Comparison of ENCODE assay signal across 1 cellular context in the genomic region with DNA sequence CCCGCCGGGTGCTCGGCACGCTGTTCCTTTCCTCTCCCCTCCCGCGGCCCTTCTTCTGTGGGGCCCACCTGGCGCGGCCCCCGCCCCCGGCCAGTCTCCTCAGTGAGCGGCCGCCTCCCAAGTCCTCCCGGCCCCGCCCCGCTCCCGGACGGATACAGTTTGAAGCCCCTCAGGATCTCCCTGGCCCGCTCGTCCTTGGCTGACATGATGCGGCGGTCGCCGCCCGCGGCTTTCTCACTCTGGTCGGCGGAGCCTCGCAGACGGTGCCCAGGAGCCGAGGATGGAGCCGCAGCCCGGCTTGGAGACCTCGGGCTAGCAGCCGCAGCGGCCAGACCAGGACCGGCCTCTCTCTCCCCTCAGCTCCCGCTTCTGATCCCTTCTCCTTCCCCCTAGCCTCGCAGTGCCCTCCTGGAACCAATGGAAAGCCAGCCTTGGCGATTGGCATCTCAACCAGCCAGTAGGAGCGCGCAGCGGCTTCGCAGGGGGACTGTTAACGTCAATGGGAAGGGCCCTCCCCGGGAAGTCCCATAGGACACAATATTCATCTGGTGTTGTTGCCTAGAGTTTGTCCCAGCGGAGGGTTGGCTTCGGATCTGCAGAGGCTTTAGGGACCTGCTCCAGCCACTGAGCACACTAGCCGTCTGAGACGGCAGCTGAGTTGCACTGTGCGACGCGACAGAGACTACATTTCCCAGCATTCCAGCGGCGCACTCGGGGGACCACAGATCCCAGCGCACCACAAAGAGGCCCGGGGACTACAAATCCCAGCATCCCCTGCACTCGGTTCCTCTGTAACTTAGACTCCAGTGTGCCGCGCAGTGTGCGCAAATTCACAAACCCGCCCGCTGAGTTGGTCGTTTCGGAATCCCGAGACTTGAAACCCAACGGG.
TF ChIP-seq lines count a peak whose summit lies in the region.

Gene PDE6D (minus strand): TSS at position 374 of the 889 bp plus-strand sequence. CDS start 168 bp downstream, at position 206.

TF ChIP-seq in HepG2, 621 proteins besides CTCF, POLR2A, EP300 and RAD21 (continued from another document and continues in another):
- peak; percentile 77 for TF ChIP-seq YEATS2 (CRISPR knock-in tag; IDR thresholded peaks at IDR 0.05; ENCODE audit: borderline replicate concordance)
- TF ChIP-seq, protein P1, sequence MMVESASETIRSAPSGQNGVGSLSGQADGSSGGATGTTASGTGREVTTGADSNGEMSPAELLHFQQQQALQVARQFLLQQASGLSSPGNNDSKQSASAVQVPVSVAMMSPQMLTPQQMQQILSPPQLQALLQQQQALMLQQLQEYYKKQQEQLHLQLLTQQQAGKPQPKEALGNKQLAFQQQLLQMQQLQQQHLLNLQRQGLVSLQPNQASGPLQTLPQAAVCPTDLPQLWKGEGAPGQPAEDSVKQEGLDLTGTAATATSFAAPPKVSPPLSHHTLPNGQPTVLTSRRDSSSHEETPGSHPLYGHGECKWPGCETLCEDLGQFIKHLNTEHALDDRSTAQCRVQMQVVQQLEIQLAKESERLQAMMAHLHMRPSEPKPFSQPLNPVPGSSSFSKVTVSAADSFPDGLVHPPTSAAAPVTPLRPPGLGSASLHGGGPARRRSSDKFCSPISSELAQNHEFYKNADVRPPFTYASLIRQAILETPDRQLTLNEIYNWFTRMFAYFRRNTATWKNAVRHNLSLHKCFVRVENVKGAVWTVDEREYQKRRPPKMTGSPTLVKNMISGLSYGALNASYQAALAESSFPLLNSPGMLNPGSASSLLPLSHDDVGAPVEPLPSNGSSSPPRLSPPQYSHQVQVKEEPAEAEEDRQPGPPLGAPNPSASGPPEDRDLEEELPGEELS (CRISPR knock-in tag; IDR thresholded peaks at IDR 0.05) = no peak; the same call in 1 of the 2 replicates
- TF ChIP-seq ZNF660 (CRISPR knock-in tag; IDR thresholded peaks at IDR 0.05; ENCODE audit: borderline replicate concordance, low read depth) = no peak
- no peak for TF ChIP-seq MBNL3 (CRISPR knock-in tag; conservative IDR thresholded peaks at IDR 0.05)
- TF ChIP-seq FOSL2 (CRISPR knock-in tag; IDR thresholded peaks at IDR 0.05) = peak; percentile 22; the same call in 1 of the 2 replicates
- TF ChIP-seq MEIS1 (CRISPR knock-in tag; IDR thresholded peaks at IDR 0.05; ENCODE audit: borderline replicate concordance) = no peak
- peak in 1 of 2 experiments; percentile 58; a peak in 2 of 4 replicates for TF ChIP-seq ATF4 (CRISPR knock-in tag; IDR thresholded peaks at IDR 0.05)
- peak; percentile 37; the same call in 1 of the 2 replicates for TF ChIP-seq ZNF557 (CRISPR knock-in tag; IDR thresholded peaks at IDR 0.05)
- TF ChIP-seq ZNF670 (CRISPR knock-in tag; IDR thresholded peaks at IDR 0.05; ENCODE audit: borderline replicate concordance) = peak; percentile 96
- TF ChIP-seq, protein P2, sequence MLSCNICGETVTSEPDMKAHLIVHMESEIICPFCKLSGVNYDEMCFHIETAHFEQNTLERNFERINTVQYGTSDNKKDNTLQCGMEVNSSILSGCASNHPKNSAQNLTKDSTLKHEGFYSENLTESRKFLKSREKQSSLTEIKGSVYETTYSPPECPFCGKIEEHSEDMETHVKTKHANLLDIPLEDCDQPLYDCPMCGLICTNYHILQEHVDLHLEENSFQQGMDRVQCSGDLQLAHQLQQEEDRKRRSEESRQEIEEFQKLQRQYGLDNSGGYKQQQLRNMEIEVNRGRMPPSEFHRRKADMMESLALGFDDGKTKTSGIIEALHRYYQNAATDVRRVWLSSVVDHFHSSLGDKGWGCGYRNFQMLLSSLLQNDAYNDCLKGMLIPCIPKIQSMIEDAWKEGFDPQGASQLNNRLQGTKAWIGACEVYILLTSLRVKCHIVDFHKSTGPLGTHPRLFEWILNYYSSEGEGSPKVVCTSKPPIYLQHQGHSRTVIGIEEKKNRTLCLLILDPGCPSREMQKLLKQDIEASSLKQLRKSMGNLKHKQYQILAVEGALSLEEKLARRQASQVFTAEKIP (CRISPR knock-in tag; IDR thresholded peaks at IDR 0.05; ENCODE audit: borderline replicate concordance) = no peak
- no peak; the same call in 1 of the 2 replicates for TF ChIP-seq MAF1 (CRISPR knock-in tag; IDR thresholded peaks at IDR 0.05; ENCODE audit: borderline replicate concordance)
- no peak for TF ChIP-seq ZNF251 (CRISPR knock-in tag; IDR thresholded peaks at IDR 0.05)
- TF ChIP-seq IRF9 (CRISPR knock-in tag; IDR thresholded peaks at IDR 0.05; ENCODE audit: borderline replicate concordance) = peak; percentile 58; the same call in 1 of the 2 replicates
- TF ChIP-seq ARNT2 (CRISPR knock-in tag; IDR thresholded peaks at IDR 0.05; ENCODE audit: low read depth) = peak; percentile 29; the same call in 1 of the 2 replicates
- 0 out of 2 replicates have a peak, but pooled peaks have one; percentile 6 for TF ChIP-seq GZF1 (CRISPR knock-in tag; IDR thresholded peaks at IDR 0.05)
- peak; percentile 99 for TF ChIP-seq HNRNPLL (IDR thresholded peaks at IDR 0.05; ENCODE audit: low read depth, low read length, poor library complexity, severe bottlenecking)
- peak; percentile 87 for TF ChIP-seq SAP130 (CRISPR knock-in tag; IDR thresholded peaks at IDR 0.05; ENCODE audit: low read depth)
- TF ChIP-seq PAXIP1 (CRISPR knock-in tag; conservative IDR thresholded peaks at IDR 0.05) = peak; percentile 25; the same call in 1 of the 2 replicates
- TF ChIP-seq ZNF570 (CRISPR knock-in tag; IDR thresholded peaks at IDR 0.05; ENCODE audit: borderline replicate concordance) = no peak
- TF ChIP-seq ZNF510 (CRISPR knock-in tag; IDR thresholded peaks at IDR 0.05; ENCODE audit: low read depth) = 0 out of 2 replicates have a peak, but pooled peaks have one; percentile 50
- TF ChIP-seq RARG (CRISPR knock-in tag; IDR thresholded peaks at IDR 0.05; ENCODE audit: low read depth) = no peak
- peak; percentile 62; the same call in 1 of the 2 replicates for TF ChIP-seq ZSCAN21 (CRISPR knock-in tag; IDR thresholded peaks at IDR 0.05; ENCODE audit: borderline replicate concordance)
- no peak for TF ChIP-seq MAFG (CRISPR knock-in tag; IDR thresholded peaks at IDR 0.05)
- TF ChIP-seq ZNF761 (CRISPR knock-in tag; conservative IDR thresholded peaks at IDR 0.05) = peak; percentile 86
- TF ChIP-seq DMAP1 (CRISPR knock-in tag; IDR thresholded peaks at IDR 0.05) = no peak; the same call in 1 of the 2 replicates
- no peak for TF ChIP-seq KLF13 (CRISPR knock-in tag; IDR thresholded peaks at IDR 0.05)
- peak; percentile 50; the same call in 1 of the 2 replicates for TF ChIP-seq ZNF703 (CRISPR knock-in tag; IDR thresholded peaks at IDR 0.05; ENCODE audit: borderline replicate concordance)
- 0 out of 2 replicates have a peak, but pooled peaks have one; percentile 33 for TF ChIP-seq EEA1 (CRISPR knock-in tag; IDR thresholded peaks at IDR 0.05; ENCODE audit: borderline replicate concordance)
- peak; percentile 67 for TF ChIP-seq SP4 (CRISPR knock-in tag; IDR thresholded peaks at IDR 0.05)
- TF ChIP-seq, protein P3, sequence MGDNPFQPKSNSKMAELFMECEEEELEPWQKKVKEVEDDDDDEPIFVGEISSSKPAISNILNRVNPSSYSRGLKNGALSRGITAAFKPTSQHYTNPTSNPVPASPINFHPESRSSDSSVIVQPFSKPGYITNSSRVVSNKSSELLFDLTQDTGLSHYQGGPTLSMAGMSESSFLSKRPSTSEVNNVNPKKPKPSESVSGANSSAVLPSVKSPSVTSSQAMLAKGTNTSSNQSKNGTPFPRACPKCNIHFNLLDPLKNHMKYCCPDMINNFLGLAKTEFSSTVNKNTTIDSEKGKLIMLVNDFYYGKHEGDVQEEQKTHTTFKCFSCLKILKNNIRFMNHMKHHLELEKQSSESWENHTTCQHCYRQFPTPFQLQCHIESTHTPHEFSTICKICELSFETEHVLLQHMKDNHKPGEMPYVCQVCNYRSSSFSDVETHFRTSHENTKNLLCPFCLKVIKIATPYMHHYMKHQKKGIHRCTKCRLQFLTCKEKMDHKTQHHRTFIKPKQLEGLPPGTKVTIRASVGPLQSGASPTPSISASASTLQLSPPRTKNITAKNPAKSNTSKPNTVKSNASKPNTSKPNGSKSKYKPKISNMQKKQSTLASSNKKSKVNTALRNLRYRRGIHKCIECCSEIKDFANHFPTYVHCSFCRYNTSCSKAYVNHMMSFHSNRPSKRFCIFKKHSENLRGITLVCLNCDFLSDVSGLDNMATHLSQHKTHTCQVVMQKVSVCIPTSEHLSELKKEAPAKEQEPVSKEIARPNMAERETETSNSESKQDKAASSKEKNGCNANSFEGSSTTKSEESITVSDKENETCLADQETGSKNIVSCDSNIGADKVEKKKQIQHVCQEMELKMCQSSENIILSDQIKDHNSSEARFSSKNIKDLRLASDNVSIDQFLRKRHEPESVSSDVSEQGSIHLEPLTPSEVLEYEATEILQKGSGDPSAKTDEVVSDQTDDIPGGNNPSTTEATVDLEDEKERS (CRISPR knock-in tag; IDR thresholded peaks at IDR 0.05) = no peak
- TF ChIP-seq, protein P4, sequence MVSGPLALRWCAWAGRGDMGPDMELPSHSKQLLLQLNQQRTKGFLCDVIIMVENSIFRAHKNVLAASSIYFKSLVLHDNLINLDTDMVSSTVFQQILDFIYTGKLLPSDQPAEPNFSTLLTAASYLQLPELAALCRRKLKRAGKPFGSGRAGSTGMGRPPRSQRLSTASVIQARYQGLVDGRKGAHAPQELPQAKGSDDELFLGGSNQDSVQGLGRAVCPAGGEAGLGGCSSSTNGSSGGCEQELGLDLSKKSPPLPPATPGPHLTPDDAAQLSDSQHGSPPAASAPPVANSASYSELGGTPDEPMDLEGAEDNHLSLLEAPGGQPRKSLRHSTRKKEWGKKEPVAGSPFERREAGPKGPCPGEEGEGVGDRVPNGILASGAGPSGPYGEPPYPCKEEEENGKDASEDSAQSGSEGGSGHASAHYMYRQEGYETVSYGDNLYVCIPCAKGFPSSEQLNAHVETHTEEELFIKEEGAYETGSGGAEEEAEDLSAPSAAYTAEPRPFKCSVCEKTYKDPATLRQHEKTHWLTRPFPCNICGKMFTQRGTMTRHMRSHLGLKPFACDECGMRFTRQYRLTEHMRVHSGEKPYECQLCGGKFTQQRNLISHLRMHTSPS (CRISPR knock-in tag; IDR thresholded peaks at IDR 0.05; ENCODE audit: low read depth) = no peak
- TF ChIP-seq, protein P5, sequence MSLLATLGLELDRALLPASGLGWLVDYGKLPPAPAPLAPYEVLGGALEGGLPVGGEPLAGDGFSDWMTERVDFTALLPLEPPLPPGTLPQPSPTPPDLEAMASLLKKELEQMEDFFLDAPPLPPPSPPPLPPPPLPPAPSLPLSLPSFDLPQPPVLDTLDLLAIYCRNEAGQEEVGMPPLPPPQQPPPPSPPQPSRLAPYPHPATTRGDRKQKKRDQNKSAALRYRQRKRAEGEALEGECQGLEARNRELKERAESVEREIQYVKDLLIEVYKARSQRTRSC (CRISPR knock-in tag; IDR thresholded peaks at IDR 0.05; ENCODE audit: low read depth) = peak; percentile 76; the same call in 1 of the 2 replicates
- no peak for TF ChIP-seq NR2F6 (IDR thresholded peaks at IDR 0.05)
- TF ChIP-seq NR2F6 (CRISPR knock-in tag; IDR thresholded peaks at IDR 0.05) = 0 out of 2 replicates have a peak, but pooled peaks have one; percentile 33
- no peak; the same call in 1 of the 2 replicates for TF ChIP-seq PPARG (CRISPR knock-in tag; conservative IDR thresholded peaks at IDR 0.05)
- no peak for TF ChIP-seq ZKSCAN8 (CRISPR knock-in tag; IDR thresholded peaks at IDR 0.05; ENCODE audit: borderline replicate concordance)
- TF ChIP-seq HMG20B (CRISPR knock-in tag; conservative IDR thresholded peaks at IDR 0.05) = no peak; the same call in 1 of the 2 replicates
- TF ChIP-seq KDM1A (CRISPR knock-in tag; IDR thresholded peaks at IDR 0.05) = no peak
- TF ChIP-seq TBX3 (IDR thresholded peaks at IDR 0.05; ENCODE audit: borderline replicate concordance) = no peak
- peak; percentile 72; the same call in 1 of the 2 replicates for TF ChIP-seq HOXD1 (CRISPR knock-in tag; IDR thresholded peaks at IDR 0.05)
- TF ChIP-seq ZNF17 (CRISPR knock-in tag; IDR thresholded peaks at IDR 0.05) = no peak
- TF ChIP-seq PHF21A (CRISPR knock-in tag; IDR thresholded peaks at IDR 0.05) = peak; percentile 97
- peak; percentile 82 for TF ChIP-seq PHF8 (CRISPR knock-in tag; IDR thresholded peaks at IDR 0.05)
